In genomic region chr1:203800001-203800400, GRCh38 we compare ENCODE assay signal across 18 cellular contexts. TPM values are rescaled to one million over a fixed set of nuclear protein-coding genes. Genes with fewer than 3 reads are reported as not detected.
DNase-seq lines count a peak whose midpoint lies in the region; ATAC-seq and TF ChIP-seq lines count a peak whose summit lies in the region.
"Had no signal": no experiment of that assay in that cellular context is flagged by ENCODE, and none has a peak within 500 bp of the region (broad histone marks: within the 10 kb centered on the region; RNA-seq: fewer than 3 reads in every experiment).

No MANE protein-coding gene starts in this region.

- no peak overlapping the region for H4K8ac ChIP-seq in H9 (replicated peaks; ENCODE audit: insufficient read length, low read depth, low read length)

- H2AFZ ChIP-seq in OCI-LY1 (ENCODE audit: low read length) (no peak overlapping the region), H9 (ENCODE audit: low read length) (no peak overlapping the region)

- no peak overlapping the region for H2BK15ac ChIP-seq in H9 (ENCODE audit: low read depth, low read length)

- H3K27me3 ChIP-seq in OCI-LY1 (ENCODE audit: insufficient read depth, low read length) (no peaks in the 10 kb centered on the region), gastrocnemius medialis (no peaks in the 10 kb centered on the region), H9 (ENCODE audit: insufficient read depth, low read length) (no peaks in the 10 kb centered on the region), BE2C (no peaks in the 10 kb centered on the region)
- H3K27me3 ChIP-seq: foreskin keratinocyte, spleen had no signal

- H3K4me3 ChIP-seq in OCI-LY1 (ENCODE audit: low read depth, low read length, poor library complexity, severe bottlenecking) (no peak overlapping the region), gastrocnemius medialis (peak overlapping the region in 2 of 4 donors; percentile 2 to 18), foreskin fibroblast (ENCODE audit: low read depth in 1 of 2, low read length in 2 of 2) (no peak overlapping the region), BE2C (ENCODE audit: low read depth, low read length) (no peak overlapping the region)
- H3K4me3 ChIP-seq: spleen had no signal

- H3K27ac Mint-ChIP-seq in activated naive CD8-positive, alpha-beta T cell, result peak overlapping the region; percentile 72
- no peak overlapping the region for H3K27ac Mint-ChIP-seq in activated naive CD8-positive, alpha-beta T cell treated with anti-CD3 and anti-CD28 coated beads for 36 hours
- H3K27ac Mint-ChIP-seq in H9, result no peak overlapping the region
- H3K27ac Mint-ChIP-seq: activated CD4-positive, alpha-beta T cell treated with anti-CD3 and anti-CD28 coated beads for 36 hours; T-helper 1 cell treated with Interleukin-12 subunit alpha and Interleukin-12 subunit beta and Interleukin-4 antibody, amounts not matched to agents 30 μg/mL and 1 μg/mL, for 36 hours had no signal

- intact Hi-C loops in gastrocnemius medialis (cut with DNase I; ENCODE audit: low total_unique reads), result no loop called here

- no peak overlapping the region for H4K5ac ChIP-seq in H9 (ENCODE audit: insufficient read length, low read depth, low read length)

- H3K36me3 Mint-ChIP-seq in activated naive CD8-positive, alpha-beta T cell, result peaks cover 31% of the 10 kb centered on the region
- peaks cover 65% of the 10 kb centered on the region for H3K36me3 Mint-ChIP-seq in activated naive CD8-positive, alpha-beta T cell treated with anti-CD3 and anti-CD28 coated beads for 36 hours
- H3K36me3 Mint-ChIP-seq in H9 (ENCODE audit: insufficient read depth in 1 of 3, low read depth in 3 of 3), result peaks cover 57 to 64% (median 61%) of the 10 kb centered on the region in 3 experiments

- H4K20me1 ChIP-seq in OCI-LY1 (ENCODE audit: insufficient read depth, low read length) (no peaks in the 10 kb centered on the region), H9 (ENCODE audit: control insufficient read depth, insufficient read depth, insufficient read length) (no peaks in the 10 kb centered on the region)

- no peaks in the 10 kb centered on the region for H3K23me2 ChIP-seq in H9 (ENCODE audit: insufficient read length, low read depth, low read length, poor library complexity, severe bottlenecking)

- TF ChIP-seq POLR2A in gastrocnemius medialis (IDR thresholded peaks at IDR 0.05), result no peak

- H3K4me1 ChIP-seq in OCI-LY1 (ENCODE audit: insufficient read depth, low read length, severe bottlenecking), result peaks cover 24% of the 10 kb centered on the region
- H3K4me1 ChIP-seq in gastrocnemius medialis, result peaks cover 65 to 73% of the 10 kb centered on the region in 2 donors
- H3K4me1 ChIP-seq in H9 (ENCODE audit: insufficient read depth, low read length), result no peaks in the 10 kb centered on the region
- peaks cover 5% of the 10 kb centered on the region; the same call in 1 of the 2 replicates for H3K4me1 ChIP-seq in BE2C

- no peaks in the 10 kb centered on the region for H3K27me3 Mint-ChIP-seq in activated naive CD8-positive, alpha-beta T cell
- no peaks in the 10 kb centered on the region for H3K27me3 Mint-ChIP-seq in activated naive CD8-positive, alpha-beta T cell treated with anti-CD3 and anti-CD28 coated beads for 36 hours
- H3K27me3 Mint-ChIP-seq in H9 (ENCODE audit: low read depth), result no peaks in the 10 kb centered on the region
- H3K27me3 Mint-ChIP-seq: activated CD4-positive, alpha-beta T cell treated with anti-CD3 and anti-CD28 coated beads for 36 hours had no signal

- peaks cover 77% of the 10 kb centered on the region for H3K4me1 Mint-ChIP-seq in activated naive CD8-positive, alpha-beta T cell (ENCODE audit: low read depth)
- H3K4me1 Mint-ChIP-seq in activated naive CD8-positive, alpha-beta T cell treated with anti-CD3 and anti-CD28 coated beads for 36 hours, result peaks cover 59% of the 10 kb centered on the region
- H3K4me1 Mint-ChIP-seq in H9, result peaks cover 26 to 39% of the 10 kb centered on the region in 2 experiments

- H2BK12ac ChIP-seq in H9 (ENCODE audit: insufficient read length, low read depth, low read length), result no peak overlapping the region

- no peak overlapping the region for H3K18ac ChIP-seq in H9 (ENCODE audit: insufficient read length, low read depth, low read length)

- WGBS in H9 (ENCODE audit: extremely low coverage, insufficient read length, low lambda C conversion rate), result no CpG with 5 or more reads among the region's 3 CpGs

- no peaks in the 10 kb centered on the region for H3F3A ChIP-seq in OCI-LY1 (ENCODE audit: insufficient read depth, low read length)

- H2AK5ac ChIP-seq in H9 (ENCODE audit: insufficient read length, low read length), result no peak overlapping the region

- H3K79me1 ChIP-seq in H9 (ENCODE audit: insufficient read depth, low read depth, low read length, poor library complexity, severe bottlenecking), result no peaks in the 10 kb centered on the region

- H3K79me2 ChIP-seq in OCI-LY1 (ENCODE audit: insufficient read depth, low read length) (peaks cover 79% of the 10 kb centered on the region), H9 (ENCODE audit: insufficient read depth, low read length) (peaks cover 37% of the 10 kb centered on the region)

- no peaks in the 10 kb centered on the region for H3K9me2 ChIP-seq in OCI-LY1 (ENCODE audit: low read depth, low read length)

- no peak for DNase-seq in activated naive CD8-positive, alpha-beta T cell treated with anti-CD3 and anti-CD28 coated beads for 36 hours
- DNase-seq in gastrocnemius medialis, result peak in 1 of 2 donors; percentile 2
- no peak for DNase-seq in foreskin fibroblast
- DNase-seq in H9, result no peak
- DNase-seq in BE2C, result no peak
- DNase-seq: activated CD4-positive, alpha-beta T cell treated with anti-CD3 and anti-CD28 coated beads for 36 hours; activated T-cell treated with anti-CD3 and anti-CD28 coated beads, Interleukin-2, amount 50 U/mL, for 4 hours; effector CD4-positive, alpha-beta T cell; foreskin keratinocyte; HCEC 1CT; NCI-H187 treated with DMSO at 0.1 percent for 48 hours; NCI-H526; nucleus accumbens; spleen had no signal

- H3K4ac ChIP-seq in H9 (ENCODE audit: low read depth, low read length), result no peak overlapping the region

- 0 out of 2 replicates have a peak, but pooled peaks cover 5% of the 10 kb centered on the region for H3K9me3 ChIP-seq in OCI-LY1 (ENCODE audit: low read length)
- no peaks in the 10 kb centered on the region for H3K9me3 ChIP-seq in gastrocnemius medialis
- H3K9me3 ChIP-seq in H9 (ENCODE audit: control insufficient read depth, low read depth, low read length), result no peaks in the 10 kb centered on the region
- H3K9me3 ChIP-seq in BE2C, result 0 out of 2 replicates have a peak, but pooled peaks cover 2% of the 10 kb centered on the region
- H3K9me3 ChIP-seq: spleen had no signal

- H3K4me2 ChIP-seq in OCI-LY1 (ENCODE audit: low read length) (peak overlapping the region; percentile 11; the same call in 1 of the 2 replicates), H9 (ENCODE audit: insufficient read depth, insufficient read length, low read length) (no peak overlapping the region)

- H3T11ph ChIP-seq in H9 (ENCODE audit: low read length), result no peak overlapping the region

- in situ Hi-C loops in gastrocnemius medialis (cut with MboI; ENCODE audit: low sequenced_read_pairs in 4 of 4), result loop anchor here in 1 of 4 donors (25.0 kb wide), 1 partner anchor 737 kb away; no protein-coding TSS in a partner anchor

- no peak overlapping the region for H2BK5ac ChIP-seq in H9 (ENCODE audit: insufficient read length, low read length)

- H3K56ac ChIP-seq in H9 (ENCODE audit: insufficient read length, low read depth, low read length), result no peak overlapping the region

- H3K14ac ChIP-seq in H9 (ENCODE audit: insufficient read depth, low read length), result no peak overlapping the region

- H2BK120ac ChIP-seq in H9 (ENCODE audit: low read depth, low read length, poor library complexity, severe bottlenecking), result no peak overlapping the region

- ATAC-seq in gastrocnemius medialis, result peak in 1 of 2 donors; percentile 2
- ATAC-seq: activated CD4-positive, alpha-beta T cell treated with anti-CD3 and anti-CD28 coated beads for 36 hours; activated T-cell treated with anti-CD3 and anti-CD28 coated beads, Interleukin-2, amount 50 U/mL, for 4 hours; foreskin keratinocyte had no signal

- no peak for TF ChIP-seq CTCF in OCI-LY1 (IDR thresholded peaks at IDR 0.05; ENCODE audit: low read length)
- no peak for TF ChIP-seq CTCF in gastrocnemius medialis (IDR thresholded peaks at IDR 0.05 in 4 of 5, conservative IDR thresholded peaks at IDR 0.05 in 1 of 5)
- no peak for TF ChIP-seq CTCF in foreskin fibroblast (IDR thresholded peaks at IDR 0.05; ENCODE audit: low read depth, low read length)
- TF ChIP-seq CTCF in H9 (conservative IDR thresholded peaks at IDR 0.05), result no peak
- TF ChIP-seq CTCF in BE2C (IDR thresholded peaks at IDR 0.05; ENCODE audit: low read depth, low read length), result no peak

- H3K27ac ChIP-seq in OCI-LY1 (ENCODE audit: low read depth, low read length, poor library complexity, severe bottlenecking) (no peak overlapping the region), cingulate gyrus (ENCODE audit: low read depth, low read length) (peak overlapping the region; percentile 47), gastrocnemius medialis (peak overlapping the region; percentile 98 to 99 (median 98)), H9 (ENCODE audit: insufficient read length, low read depth, low read length) (no peak overlapping the region)
- H3K27ac ChIP-seq: foreskin keratinocyte, spleen had no signal

- H3K36me3 ChIP-seq in OCI-LY1 (ENCODE audit: insufficient read depth, low read length), result peaks cover 81% of the 10 kb centered on the region
- H3K36me3 ChIP-seq in gastrocnemius medialis, result peaks cover 0 to 15% of the 10 kb centered on the region in 2 donors
- H3K36me3 ChIP-seq in BE2C, result peaks cover 62% of the 10 kb centered on the region

- H3K9ac ChIP-seq in OCI-LY1 (ENCODE audit: low read length) (no peak overlapping the region), H9 (ENCODE audit: extremely low read depth, insufficient read length, low read length) (no peak overlapping the region)

- peak overlapping the region; percentile 44 for H3K4me3 Mint-ChIP-seq in activated naive CD8-positive, alpha-beta T cell
- no peak overlapping the region for H3K4me3 Mint-ChIP-seq in activated naive CD8-positive, alpha-beta T cell treated with anti-CD3 and anti-CD28 coated beads for 36 hours
- no peak overlapping the region for H3K4me3 Mint-ChIP-seq in H9
- H3K4me3 Mint-ChIP-seq: activated CD4-positive, alpha-beta T cell treated with anti-CD3 and anti-CD28 coated beads for 36 hours; activated T-cell treated with anti-CD3 and anti-CD28 coated beads, Interleukin-2, amount 50 U/mL, for 4 hours; T-helper 1 cell treated with Interleukin-12 subunit alpha and Interleukin-12 subunit beta and Interleukin-4 antibody, amounts not matched to agents 30 μg/mL and 1 μg/mL, for 36 hours had no signal

- H3K23ac ChIP-seq in H9 (ENCODE audit: insufficient read length, low read depth, low read length), result no peak overlapping the region

- H4K91ac ChIP-seq in H9 (ENCODE audit: insufficient read length, low read depth, low read length), result no peak overlapping the region

- H2BK20ac ChIP-seq in H9 (ENCODE audit: low read depth, low read length, poor library complexity, severe bottlenecking), result no peak overlapping the region

- H3K9me3 Mint-ChIP-seq in activated naive CD8-positive, alpha-beta T cell (ENCODE audit: low read depth), result no peaks in the 10 kb centered on the region
- H3K9me3 Mint-ChIP-seq in activated naive CD8-positive, alpha-beta T cell treated with anti-CD3 and anti-CD28 coated beads for 36 hours, result peaks cover 7% of the 10 kb centered on the region
- H3K9me3 Mint-ChIP-seq in H9, result peaks cover 13 to 27% of the 10 kb centered on the region in 2 experiments; a peak in 4 of 5 replicates
- H3K9me3 Mint-ChIP-seq: activated T-cell treated with anti-CD3 and anti-CD28 coated beads, Interleukin-2, amount 50 U/mL, for 4 hours; T-helper 1 cell treated with Interleukin-12 subunit alpha and Interleukin-12 subunit beta and Interleukin-4 antibody, amounts not matched to agents 30 μg/mL and 1 μg/mL, for 36 hours had no signal

RNA-seq across cellular contexts. Expression of gene ZBED6, which starts 4.6 kb away (rescaled TPM):
- total RNA-seq in activated naive CD8-positive, alpha-beta T cell treated with anti-CD3 and anti-CD28 coated beads for 36 hours, result 10 to 100 TPM; 11.5 to 12.5 TPM
- 10 to 100 TPM in 3 of 4 donors, 1 to 10 TPM in 1; 9.0 to 42.5 (median 27.6) TPM for total RNA-seq in gastrocnemius medialis
- 12.2 and 13.1 TPM in 2 replicates for total RNA-seq in H9 (2021)
- polyA plus RNA-seq in BE2C (2012; ENCODE audit: insufficient read depth, insufficient read length, low read depth), result 1.9 TPM

RNA-seq across cellular contexts. Expression of gene ZC3H11A, which starts 4.6 kb away (rescaled TPM):
- 10 to 100 TPM; 93.3 to 96.0 TPM for total RNA-seq in activated naive CD8-positive, alpha-beta T cell treated with anti-CD3 and anti-CD28 coated beads for 36 hours
- total RNA-seq in gastrocnemius medialis, result 100 to 1,000 TPM in 1 of 4 donors, 10 to 100 TPM in 3; 71.0 to 131 (median 92.0) TPM
- total RNA-seq in H9 (2021), result 89.7 and 95.9 TPM in 2 replicates
- 93.4 TPM for polyA plus RNA-seq in BE2C (2012; ENCODE audit: insufficient read depth, insufficient read length, low read depth)

RNA-seq across cellular contexts. Expression of gene LAX1, which starts 35.0 kb away (rescaled TPM):
- total RNA-seq in activated naive CD8-positive, alpha-beta T cell treated with anti-CD3 and anti-CD28 coated beads for 36 hours, result 10 to 100 TPM; 28.9 to 30.1 TPM
- total RNA-seq in gastrocnemius medialis, result under 1 TPM in 1 of 4 donors, not detected in 3; 0.19 TPM
- total RNA-seq in H9 (2021), result not detected in 2 replicates
- not detected for polyA plus RNA-seq in BE2C (2012; ENCODE audit: insufficient read depth, insufficient read length, low read depth)

Comparison
In these comparisons a context has a peak if more than half of its experiments do, and no peak if none do; other contexts are left out.
1. H3K27ac ChIP-seq: peak in cingulate gyrus (single experiment) and gastrocnemius medialis (4 of 4); none in OCI-LY1 (single experiment) and H9 (single experiment).
2. RNA of gene LAX1, which starts 35.0 kb away (total RNA-seq): 28.9 to 30.1 TPM in activated naive CD8-positive, alpha-beta T cell treated with anti-CD3 and anti-CD28 coated beads for 36 hours; 0.19 TPM in gastrocnemius medialis and not detected in H9; every median in the first group is over 10 times any median in the second.